ENCODE assay signal across 1 cellular context in genomic region chr4:186260504-186261448, GRCh38.
TF ChIP-seq lines count a peak whose summit lies in the region.

No MANE protein-coding gene starts in this region.

TF ChIP-seq in HepG2, 621 proteins besides CTCF, POLR2A, EP300 and RAD21 (continued from another document and continues in another):
- TF ChIP-seq FOXO4 (CRISPR knock-in tag; conservative IDR thresholded peaks at IDR 0.05) (peak; percentile 81; the same call in 1 of the 2 replicates), SCMH1 (CRISPR knock-in tag; IDR thresholded peaks at IDR 0.05; ENCODE audit: borderline replicate concordance) (no peak), KDM2A (CRISPR knock-in tag; IDR thresholded peaks at IDR 0.05; ENCODE audit: borderline replicate concordance, low read depth) (peak; percentile 56), NFE2 (CRISPR knock-in tag; IDR thresholded peaks at IDR 0.05) (no peak), JARID2 (CRISPR knock-in tag; IDR thresholded peaks at IDR 0.05; ENCODE audit: insufficient replicate concordance) (no peak), ZNF337 (CRISPR knock-in tag; IDR thresholded peaks at IDR 0.05; ENCODE audit: borderline replicate concordance, low read depth) (0 out of 2 replicates have a peak, but pooled peaks have one; percentile 32), ZNF646 (CRISPR knock-in tag; IDR thresholded peaks at IDR 0.05) (no peak), BRD4 (CRISPR knock-in tag; IDR thresholded peaks at IDR 0.05) (peak; percentile 88; the same call in 1 of the 2 replicates), ZFY (CRISPR knock-in tag; IDR thresholded peaks at IDR 0.05) (peak; percentile 54; the same call in 1 of the 2 replicates), KDM5B (CRISPR knock-in tag; IDR thresholded peaks at IDR 0.05; ENCODE audit: borderline replicate concordance) (peak; percentile 91), WIZ (CRISPR knock-in tag; IDR thresholded peaks at IDR 0.05) (no peak), ZFP37 (CRISPR knock-in tag; IDR thresholded peaks at IDR 0.05; ENCODE audit: borderline replicate concordance) (0 out of 2 replicates have a peak, but pooled peaks have one; percentile 48), GATAD1 (CRISPR knock-in tag; IDR thresholded peaks at IDR 0.05) (no peak; the same call in 1 of the 2 replicates), LCORL (IDR thresholded peaks at IDR 0.05) (no peak), LCORL (CRISPR knock-in tag; IDR thresholded peaks at IDR 0.05) (peak; percentile 94), NFRKB (IDR thresholded peaks at IDR 0.05) (no peak), ZNF142 (CRISPR knock-in tag; IDR thresholded peaks at IDR 0.05) (peak; percentile 64), CENPT (CRISPR knock-in tag; IDR thresholded peaks at IDR 0.05; ENCODE audit: low read depth) (0 out of 2 replicates have a peak, but pooled peaks have one; percentile 82), HOXA5 (CRISPR knock-in tag; IDR thresholded peaks at IDR 0.05) (no peak), ZNF564 (CRISPR knock-in tag; IDR thresholded peaks at IDR 0.05) (peak; percentile 27; the same call in 1 of the 2 replicates), SP2 (CRISPR knock-in tag; IDR thresholded peaks at IDR 0.05) (peak; percentile 69), ZKSCAN5 (CRISPR knock-in tag; IDR thresholded peaks at IDR 0.05) (0 out of 2 replicates have a peak, but pooled peaks have one; percentile 51), ZNF451 (CRISPR knock-in tag; IDR thresholded peaks at IDR 0.05) (peak; percentile 78; the same call in 1 of the 2 replicates), CEBPB (IDR thresholded peaks at IDR 0.05; ENCODE audit: borderline replicate concordance, low read depth, low read length) (peak; percentile 70; the same call in 1 of the 2 replicates), MAX (IDR thresholded peaks at IDR 0.05) (peak; percentile 99), SRSF4 (IDR thresholded peaks at IDR 0.05; ENCODE audit: low read depth, low read length, poor library complexity, severe bottlenecking) (no peak), DDIT3 (CRISPR knock-in tag; IDR thresholded peaks at IDR 0.05) (no peak)
- TF ChIP-seq, protein P1, sequence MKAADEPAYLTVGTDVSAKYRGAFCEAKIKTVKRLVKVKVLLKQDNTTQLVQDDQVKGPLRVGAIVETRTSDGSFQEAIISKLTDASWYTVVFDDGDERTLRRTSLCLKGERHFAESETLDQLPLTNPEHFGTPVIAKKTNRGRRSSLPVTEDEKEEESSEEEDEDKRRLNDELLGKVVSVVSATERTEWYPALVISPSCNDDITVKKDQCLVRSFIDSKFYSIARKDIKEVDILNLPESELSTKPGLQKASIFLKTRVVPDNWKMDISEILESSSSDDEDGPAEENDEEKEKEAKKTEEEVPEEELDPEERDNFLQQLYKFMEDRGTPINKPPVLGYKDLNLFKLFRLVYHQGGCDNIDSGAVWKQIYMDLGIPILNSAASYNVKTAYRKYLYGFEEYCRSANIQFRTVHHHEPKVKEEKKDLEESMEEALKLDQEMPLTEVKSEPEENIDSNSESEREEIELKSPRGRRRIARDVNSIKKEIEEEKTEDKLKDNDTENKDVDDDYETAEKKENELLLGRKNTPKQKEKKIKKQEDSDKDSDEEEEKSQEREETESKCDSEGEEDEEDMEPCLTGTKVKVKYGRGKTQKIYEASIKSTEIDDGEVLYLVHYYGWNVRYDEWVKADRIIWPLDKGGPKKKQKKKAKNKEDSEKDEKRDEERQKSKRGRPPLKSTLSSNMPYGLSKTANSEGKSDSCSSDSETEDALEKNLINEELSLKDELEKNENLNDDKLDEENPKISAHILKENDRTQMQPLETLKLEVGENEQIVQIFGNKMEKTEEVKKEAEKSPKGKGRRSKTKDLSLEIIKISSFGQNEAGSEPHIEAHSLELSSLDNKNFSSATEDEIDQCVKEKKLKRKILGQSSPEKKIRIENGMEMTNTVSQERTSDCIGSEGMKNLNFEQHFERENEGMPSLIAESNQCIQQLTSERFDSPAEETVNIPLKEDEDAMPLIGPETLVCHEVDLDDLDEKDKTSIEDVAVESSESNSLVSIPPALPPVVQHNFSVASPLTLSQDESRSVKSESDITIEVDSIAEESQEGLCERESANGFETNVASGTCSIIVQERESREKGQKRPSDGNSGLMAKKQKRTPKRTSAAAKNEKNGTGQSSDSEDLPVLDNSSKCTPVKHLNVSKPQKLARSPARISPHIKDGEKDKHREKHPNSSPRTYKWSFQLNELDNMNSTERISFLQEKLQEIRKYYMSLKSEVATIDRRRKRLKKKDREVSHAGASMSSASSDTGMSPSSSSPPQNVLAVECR (CRISPR knock-in tag; IDR thresholded peaks at IDR 0.05; ENCODE audit: borderline replicate concordance): peak; percentile 65
- TF ChIP-seq, protein P2, sequence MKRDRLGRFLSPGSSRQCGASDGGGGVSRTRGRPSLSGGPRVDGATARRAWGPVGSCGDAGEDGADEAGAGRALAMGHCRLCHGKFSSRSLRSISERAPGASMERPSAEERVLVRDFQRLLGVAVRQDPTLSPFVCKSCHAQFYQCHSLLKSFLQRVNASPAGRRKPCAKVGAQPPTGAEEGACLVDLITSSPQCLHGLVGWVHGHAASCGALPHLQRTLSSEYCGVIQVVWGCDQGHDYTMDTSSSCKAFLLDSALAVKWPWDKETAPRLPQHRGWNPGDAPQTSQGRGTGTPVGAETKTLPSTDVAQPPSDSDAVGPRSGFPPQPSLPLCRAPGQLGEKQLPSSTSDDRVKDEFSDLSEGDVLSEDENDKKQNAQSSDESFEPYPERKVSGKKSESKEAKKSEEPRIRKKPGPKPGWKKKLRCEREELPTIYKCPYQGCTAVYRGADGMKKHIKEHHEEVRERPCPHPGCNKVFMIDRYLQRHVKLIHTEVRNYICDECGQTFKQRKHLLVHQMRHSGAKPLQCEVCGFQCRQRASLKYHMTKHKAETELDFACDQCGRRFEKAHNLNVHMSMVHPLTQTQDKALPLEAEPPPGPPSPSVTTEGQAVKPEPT (CRISPR knock-in tag; IDR thresholded peaks at IDR 0.05; ENCODE audit: low read depth): peak; percentile 87
- TF ChIP-seq, protein P3, sequence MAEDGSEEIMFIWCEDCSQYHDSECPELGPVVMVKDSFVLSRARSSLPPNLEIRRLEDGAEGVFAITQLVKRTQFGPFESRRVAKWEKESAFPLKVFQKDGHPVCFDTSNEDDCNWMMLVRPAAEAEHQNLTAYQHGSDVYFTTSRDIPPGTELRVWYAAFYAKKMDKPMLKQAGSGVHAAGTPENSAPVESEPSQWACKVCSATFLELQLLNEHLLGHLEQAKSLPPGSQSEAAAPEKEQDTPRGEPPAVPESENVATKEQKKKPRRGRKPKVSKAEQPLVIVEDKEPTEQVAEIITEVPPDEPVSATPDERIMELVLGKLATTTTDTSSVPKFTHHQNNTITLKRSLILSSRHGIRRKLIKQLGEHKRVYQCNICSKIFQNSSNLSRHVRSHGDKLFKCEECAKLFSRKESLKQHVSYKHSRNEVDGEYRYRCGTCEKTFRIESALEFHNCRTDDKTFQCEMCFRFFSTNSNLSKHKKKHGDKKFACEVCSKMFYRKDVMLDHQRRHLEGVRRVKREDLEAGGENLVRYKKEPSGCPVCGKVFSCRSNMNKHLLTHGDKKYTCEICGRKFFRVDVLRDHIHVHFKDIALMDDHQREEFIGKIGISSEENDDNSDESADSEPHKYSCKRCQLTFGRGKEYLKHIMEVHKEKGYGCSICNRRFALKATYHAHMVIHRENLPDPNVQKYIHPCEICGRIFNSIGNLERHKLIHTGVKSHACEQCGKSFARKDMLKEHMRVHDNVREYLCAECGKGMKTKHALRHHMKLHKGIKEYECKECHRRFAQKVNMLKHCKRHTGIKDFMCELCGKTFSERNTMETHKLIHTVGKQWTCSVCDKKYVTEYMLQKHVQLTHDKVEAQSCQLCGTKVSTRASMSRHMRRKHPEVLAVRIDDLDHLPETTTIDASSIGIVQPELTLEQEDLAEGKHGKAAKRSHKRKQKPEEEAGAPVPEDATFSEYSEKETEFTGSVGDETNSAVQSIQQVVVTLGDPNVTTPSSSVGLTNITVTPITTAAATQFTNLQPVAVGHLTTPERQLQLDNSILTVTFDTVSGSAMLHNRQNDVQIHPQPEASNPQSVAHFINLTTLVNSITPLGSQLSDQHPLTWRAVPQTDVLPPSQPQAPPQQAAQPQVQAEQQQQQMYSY (CRISPR knock-in tag; IDR thresholded peaks at IDR 0.05): no peak
